ENCODE assay signal across 8 cellular contexts in the genomic region with DNA sequence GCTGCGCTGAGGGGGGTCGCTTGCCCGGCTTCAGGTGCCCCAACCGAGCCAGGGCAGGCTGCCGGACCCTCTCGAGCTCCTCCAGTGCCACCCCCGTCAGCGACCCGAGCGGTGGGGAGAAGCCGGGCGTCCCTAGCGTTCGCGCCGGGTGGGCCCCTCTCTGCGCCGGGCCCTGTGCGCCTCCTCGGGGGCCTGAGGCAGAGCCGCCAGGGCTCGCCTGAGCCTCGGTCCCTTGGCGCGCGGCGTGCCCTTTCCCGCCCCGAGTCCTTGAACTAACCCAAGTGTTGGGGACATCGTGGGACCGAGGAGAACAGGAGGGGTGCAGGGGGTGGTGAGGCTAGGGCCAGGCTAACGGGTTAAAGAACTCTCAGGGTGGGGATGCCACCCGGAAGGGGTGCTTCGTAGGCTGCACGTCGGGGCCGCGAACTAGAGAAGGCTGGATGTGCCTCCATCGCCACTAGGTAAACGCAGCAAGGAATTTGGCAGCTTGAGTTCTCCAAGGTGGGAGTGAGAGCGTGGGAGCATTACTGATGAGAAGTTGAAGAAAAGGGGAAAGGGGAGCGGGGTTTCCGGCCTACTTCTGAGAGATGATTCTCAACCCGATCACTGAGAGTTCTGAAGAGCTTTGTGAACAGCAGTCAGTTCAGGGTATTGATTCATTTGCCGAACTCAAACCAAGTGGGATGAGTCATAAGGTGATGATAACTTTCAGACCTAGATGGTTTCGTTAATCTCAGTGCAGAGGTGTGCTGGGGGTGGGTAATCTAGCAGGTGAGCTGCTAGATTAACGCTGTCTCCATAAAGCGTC. TPM values are rescaled to one million over a fixed set of nuclear protein-coding genes. Genes with fewer than 3 reads are reported as not detected.
A peak's percentile ranks its signal among the peaks of the same experiment; 100 is the strongest.
DNase-seq lines count a peak whose midpoint lies in the region; ATAC-seq, FAIRE-seq and TF ChIP-seq lines count a peak whose summit lies in the region.

No MANE protein-coding gene starts in this region.

- H3K27me3 ChIP-seq in DND-41 (ENCODE audit: insufficient read depth, low read length, poor library complexity) (no peaks in the 10 kb centered on the region), SU-DHL-6 (ENCODE audit: low read length) (no peaks in the 10 kb centered on the region), adipocyte (replicated peaks; ENCODE audit: control insufficient read depth, insufficient read depth, low read length) (no peaks in the 10 kb centered on the region), hepatocyte (no peaks in the 10 kb centered on the region), gastrocnemius medialis (no peaks in the 10 kb centered on the region)

- H3K4me1 ChIP-seq in DND-41 (ENCODE audit: insufficient read depth, low read length) (peaks cover 32% of the 10 kb centered on the region), adipocyte (ENCODE audit: control insufficient read depth, insufficient read depth, low read length) (peaks cover 15% of the 10 kb centered on the region), hepatocyte (ENCODE audit: insufficient read depth) (peaks cover 13% of the 10 kb centered on the region), gastrocnemius medialis (peaks cover 48% of the 10 kb centered on the region in 2 donors)

- TF ChIP-seq CTCF in DND-41 (IDR thresholded peaks at IDR 0.05; ENCODE audit: borderline replicate concordance, extremely low read depth, low read length, poor library complexity, severe bottlenecking) = no peak
- no peak for TF ChIP-seq CTCF in SU-DHL-6 (IDR thresholded peaks at IDR 0.05; ENCODE audit: insufficient read depth, low read length, poor library complexity, severe bottlenecking)
- no peak for TF ChIP-seq CTCF in hepatocyte (IDR thresholded peaks at IDR 0.05; ENCODE audit: poor library complexity)
- peak in 1 of 5 experiments; percentile 2 for TF ChIP-seq CTCF in gastrocnemius medialis (IDR thresholded peaks at IDR 0.05 in 4 of 5, conservative IDR thresholded peaks at IDR 0.05 in 1 of 5)

- peaks cover 13% of the 10 kb centered on the region; the same call in 1 of the 2 replicates for H4K20me1 ChIP-seq in DND-41 (ENCODE audit: insufficient read depth, low read length)
- H4K20me1 ChIP-seq in SU-DHL-6 (ENCODE audit: low read depth, low read length) = peaks cover 11% of the 10 kb centered on the region; the same call in 1 of the 2 replicates
- peaks cover 17% of the 10 kb centered on the region for H4K20me1 ChIP-seq in hepatocyte (ENCODE audit: insufficient read depth, poor library complexity, severe bottlenecking)

- H2AFZ ChIP-seq in DND-41 (ENCODE audit: low read depth, low read length) = peak overlapping the region; percentile 91
- H2AFZ ChIP-seq in SU-DHL-6 (ENCODE audit: low read depth, low read length, severe bottlenecking) = peak overlapping the region; percentile 61
- H2AFZ ChIP-seq in hepatocyte = peak overlapping the region; percentile 53

- H3K4me2 ChIP-seq in DND-41 (ENCODE audit: insufficient read depth, low read length) = peak overlapping the region; percentile 67
- H3K4me2 ChIP-seq in SU-DHL-6 (ENCODE audit: low read depth, low read length, poor library complexity, severe bottlenecking) = peak overlapping the region; percentile 84
- peak overlapping the region; percentile 81 for H3K4me2 ChIP-seq in hepatocyte

- FAIRE-seq in HTR-8/SVneo (lab: Jason Lieb, UNC) = no peak

- peaks cover 24% of the 10 kb centered on the region for H3K36me3 ChIP-seq in DND-41 (ENCODE audit: insufficient read depth, low read length)
- H3K36me3 ChIP-seq in SU-DHL-6 (ENCODE audit: low read length) = peaks cover 15% of the 10 kb centered on the region
- H3K36me3 ChIP-seq in adipocyte (ENCODE audit: control insufficient read depth, insufficient read depth, low read length, severe bottlenecking) = peaks cover 9% of the 10 kb centered on the region
- H3K36me3 ChIP-seq in hepatocyte (replicated peaks; ENCODE audit: insufficient read depth, low read depth) = no peaks in the 10 kb centered on the region
- no peaks in the 10 kb centered on the region for H3K36me3 ChIP-seq in gastrocnemius medialis

- ATAC-seq in DND-41 (ENCODE audit: insufficient read depth, low read depth) = peak; percentile 54
- peak; percentile 36 for ATAC-seq in GM21381 (IDR thresholded peaks at IDR 0.05; ENCODE audit: unreplicated experiment)
- peak; percentile 54 to 58 for ATAC-seq in gastrocnemius medialis

- DNase-seq in DND-41 = peak; percentile 50
- peak; percentile 32 for DNase-seq in HTR-8/SVneo (ENCODE audit: insufficient read length, low spot score)
- peak; percentile 80 for DNase-seq in adipocyte (ENCODE audit: low read depth)
- peak; percentile 61 for DNase-seq in hepatocyte (ENCODE audit: low spot score)
- peak; percentile 19 to 33 for DNase-seq in gastrocnemius medialis
- no peak for DNase-seq in COR-L47 (lab: John Stamatoyannopoulos, UW)

- peak overlapping the region; percentile 89 for H3K9ac ChIP-seq in DND-41 (ENCODE audit: low read depth, low read length)
- peak overlapping the region; percentile 92 for H3K9ac ChIP-seq in SU-DHL-6 (ENCODE audit: low read length)
- H3K9ac ChIP-seq in adipocyte (ENCODE audit: low read length) = peak overlapping the region; percentile 96

- WGBS in hepatocyte (ENCODE audit: low lambda C conversion rate, missing lambda C conversion rate) = 1% methylated on average over 46 of the region's 48 CpGs

- H3K27ac ChIP-seq in DND-41 (ENCODE audit: low read length) (peak overlapping the region; percentile 90), SU-DHL-6 (ENCODE audit: low read depth, low read length) (peak overlapping the region; percentile 73), hepatocyte (peak overlapping the region; percentile 88), gastrocnemius medialis (peak overlapping the region; percentile 97 to 99 (median 98))

- H3K4me3 ChIP-seq in DND-41 (ENCODE audit: low read depth in 1 of 2, low read length in 2 of 2) = peak overlapping the region; percentile 96
- H3K4me3 ChIP-seq in SU-DHL-6 (ENCODE audit: insufficient read depth, low read length, poor library complexity, severe bottlenecking) = peak overlapping the region; percentile 80
- peak overlapping the region; percentile 92 for H3K4me3 ChIP-seq in adipocyte (ENCODE audit: low read length)
- peak overlapping the region; percentile 73 for H3K4me3 ChIP-seq in hepatocyte
- peak overlapping the region; percentile 90 to 97 (median 93) for H3K4me3 ChIP-seq in gastrocnemius medialis

- H3K79me2 ChIP-seq in DND-41 (ENCODE audit: insufficient read depth, low read length) (peaks cover 67% of the 10 kb centered on the region), SU-DHL-6 (ENCODE audit: insufficient read depth, low read length) (peaks cover 50% of the 10 kb centered on the region), hepatocyte (peaks cover 58% of the 10 kb centered on the region)

- no peak for TF ChIP-seq POLR2A in gastrocnemius medialis (IDR thresholded peaks at IDR 0.05)

- peaks cover 7% of the 10 kb centered on the region for H3F3A ChIP-seq in SU-DHL-6 (ENCODE audit: insufficient read depth)

- intact Hi-C loops in gastrocnemius medialis (cut with DNase I; ENCODE audit: low total_unique reads) = loop anchor here (10.0 kb wide), 1 partner anchor 866 kb away; the partner anchor contains the start of gene RNF10

- no peaks in the 10 kb centered on the region for H3K9me3 ChIP-seq in DND-41 (ENCODE audit: insufficient read depth, low read length, severe bottlenecking)
- H3K9me3 ChIP-seq in SU-DHL-6 (ENCODE audit: insufficient read depth, low read length) = no peaks in the 10 kb centered on the region
- no peaks in the 10 kb centered on the region for H3K9me3 ChIP-seq in adipocyte (ENCODE audit: control insufficient read depth, low read length)
- H3K9me3 ChIP-seq in hepatocyte (ENCODE audit: low read depth) = no peaks in the 10 kb centered on the region
- no peaks in the 10 kb centered on the region for H3K9me3 ChIP-seq in gastrocnemius medialis

- in situ Hi-C loops in gastrocnemius medialis (cut with MboI; ENCODE audit: low sequenced_read_pairs in 4 of 4) = no loop called here

- no peaks in the 10 kb centered on the region for H3K9me2 ChIP-seq in SU-DHL-6 (replicated peaks; ENCODE audit: insufficient read depth, low read length)
- no peaks in the 10 kb centered on the region for H3K9me2 ChIP-seq in hepatocyte (replicated peaks; ENCODE audit: insufficient read depth)

RNA-seq across cellular contexts. Expression of gene RNF34, which starts 0.6 kb away (rescaled TPM):
- total RNA-seq in hepatocyte (37.0 and 53.3 TPM in 2 replicates), gastrocnemius medialis (10 to 100 TPM; 32.3 to 57.1 (median 46.2) TPM)
- polyA plus RNA-seq in hepatocyte = 40.2 and 42.2 TPM in 2 replicates

RNA-seq across cellular contexts. Expression of gene ANAPC5, which starts 48.3 kb away (rescaled TPM):
- total RNA-seq in hepatocyte = 108 and 110 TPM in 2 replicates
- polyA plus RNA-seq in hepatocyte = 102 and 109 TPM in 2 replicates
- 100 to 1,000 TPM in 1 of 4 donors, 10 to 100 TPM in 3; 84.1 to 128 (median 91.8) TPM for total RNA-seq in gastrocnemius medialis
